Comparison of ENCODE assay signal across 9 cellular contexts in genomic region chr15:101578443-101578894, GRCh38.
DNase-seq lines count a peak whose midpoint lies in the region; ATAC-seq, FAIRE-seq and TF ChIP-seq lines count a peak whose summit lies in the region.
"Had no signal": no experiment of that assay in that cellular context is flagged by ENCODE, and none has a peak within 500 bp of the region (broad histone marks: within the 10 kb centered on the region; RNA-seq: fewer than 3 reads in every experiment).

No MANE protein-coding gene starts in this region.

- H3K4me3 ChIP-seq in left ventricle myocardium inferior: no peak overlapping the region
- H3K4me3 ChIP-seq in small intestine (ENCODE audit: low read depth in 1 of 2, low read length in 2 of 2): no peak overlapping the region
- H3K4me3 ChIP-seq in tibial nerve: no peak overlapping the region

- no peak for TF ChIP-seq EP300 in tibial nerve (IDR thresholded peaks at IDR 0.05)

- peaks cover 7% of the 10 kb centered on the region for H3K9me3 ChIP-seq in left ventricle myocardium inferior (replicated peaks)
- no peaks in the 10 kb centered on the region for H3K9me3 ChIP-seq in small intestine (ENCODE audit: control insufficient read depth, low read depth)
- peaks cover 0 to 12% (median 0%) of the 10 kb centered on the region in 4 donors for H3K9me3 ChIP-seq in tibial nerve

- TF ChIP-seq CTCF in C4-2B (conservative IDR thresholded peaks at IDR 0.05) (peak; percentile 77), left ventricle myocardium inferior (IDR thresholded peaks at IDR 0.05; ENCODE audit: borderline replicate concordance) (peak; percentile 67), tibial nerve (IDR thresholded peaks at IDR 0.05) (peak in 1 of 5 experiments; percentile 22)

- ATAC-seq in GM21423 (IDR thresholded peaks at IDR 0.05; ENCODE audit: unreplicated experiment): peak; percentile 60

- no peak overlapping the region for H3K27ac ChIP-seq in C4-2B
- H3K27ac ChIP-seq in left ventricle myocardium inferior (replicated peaks): no peak overlapping the region
- no peak overlapping the region for H3K27ac ChIP-seq in small intestine (ENCODE audit: low read depth in 1 of 2, low read length in 1 of 2)
- no peak overlapping the region for H3K27ac ChIP-seq in tibial nerve
- H3K27ac ChIP-seq: KMS-11 had no signal

- intact Hi-C loops in left ventricle myocardium inferior (cut with micrococcal nuclease): no loop called here

- H3K4me1 ChIP-seq in left ventricle myocardium inferior (peaks cover 8% of the 10 kb centered on the region), small intestine (ENCODE audit: control insufficient read depth in 2 of 2, insufficient read depth in 1 of 2, low read depth in 1 of 2, low read length in 1 of 2) (no peaks in the 10 kb centered on the region), tibial nerve (no peaks in the 10 kb centered on the region)

- WGBS in small intestine, 3 donors: 18 to 38% (median 31%) methylated on average over 10 of the region's 10 CpGs
- WGBS in tibial nerve, 2 donors: 37 to 51% methylated on average over 8 to 10 of the region's 10 CpGs

- H3K36me3 ChIP-seq in left ventricle myocardium inferior (no peaks in the 10 kb centered on the region), small intestine (ENCODE audit: control insufficient read depth in 2 of 2, insufficient read depth in 2 of 2, low read length in 2 of 2) (no peaks in the 10 kb centered on the region), tibial nerve (no peaks in the 10 kb centered on the region)

- H3K27me3 ChIP-seq in left ventricle myocardium inferior (ENCODE audit: low read depth): no peaks in the 10 kb centered on the region
- H3K27me3 ChIP-seq in small intestine (ENCODE audit: control insufficient read depth in 2 of 2, insufficient read depth in 2 of 2, low read length in 2 of 2): no peaks in the 10 kb centered on the region
- no peaks in the 10 kb centered on the region for H3K27me3 ChIP-seq in tibial nerve

- TF ChIP-seq POLR2A in tibial nerve (IDR thresholded peaks at IDR 0.05): no peak

- FAIRE-seq in small intestine (lab: Jason Lieb, UNC): no peak

- DNase-seq in RPMI8226 (peak; percentile 80), left ventricle myocardium inferior (peak; percentile 44), small intestine (peak; percentile 33), NK-92 (lab: John Stamatoyannopoulos, UW; ENCODE audit: unreplicated experiment) (no peak), HPDE6-E6E7 (ENCODE audit: extremely low spot score) (no peak), tibial nerve (ENCODE audit: low spot score in 2 of 2) (no peak)

Comparison
In these comparisons a context has a peak if more than half of its experiments do, and no peak if none do; other contexts are left out.
1. DNase-seq: peak in RPMI8226 (single experiment), left ventricle myocardium inferior (single experiment) and small intestine (single experiment); none in NK-92 (single experiment), HPDE6-E6E7 (single experiment) and tibial nerve (0 of 2).